21 cellular contexts compared by ENCODE assay signal in the genomic region with DNA sequence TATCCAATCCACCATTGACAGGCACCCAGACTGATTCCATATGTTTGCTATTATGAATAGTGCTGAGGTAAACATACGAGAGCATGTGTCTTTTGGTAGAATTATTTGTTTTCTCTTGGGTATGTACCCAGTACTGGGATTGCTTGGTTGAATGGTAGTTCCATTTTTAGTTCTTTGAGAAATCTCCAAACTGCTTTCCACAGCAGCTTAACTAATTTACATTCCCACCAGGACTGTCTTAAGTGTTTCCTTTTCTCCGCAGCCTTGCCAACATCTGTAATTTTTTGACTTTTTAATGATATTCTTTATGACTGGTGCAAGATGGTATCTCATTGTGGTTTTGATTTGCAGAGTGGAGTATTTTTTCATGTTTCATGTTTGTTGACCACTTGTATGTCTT. TPM values are rescaled to one million over a fixed set of nuclear protein-coding genes. Genes with fewer than 3 reads are reported as not detected.
DNase-seq lines count a peak whose midpoint lies in the region; ATAC-seq and TF ChIP-seq lines count a peak whose summit lies in the region.
"Had no signal": no experiment of that assay in that cellular context is flagged by ENCODE, and none has a peak within 500 bp of the region (broad histone marks: within the 10 kb centered on the region; RNA-seq: fewer than 3 reads in every experiment).

No MANE protein-coding gene starts in this region.

- ATAC-seq in activated CD8-positive, alpha-beta memory T cell treated with anti-CD3 and anti-CD28 coated beads, Interleukin-2, amount 10 ng/mL, durations not matched to agents 7 days and 5 days, result no peak
- ATAC-seq in esophagus mucosa (no peak), HG03175 (IDR thresholded peaks at IDR 0.05; ENCODE audit: unreplicated experiment) (no peak)
- no peak for ATAC-seq in CD8-positive, alpha-beta T cell
- ATAC-seq: A549, GM23338, K562 had no signal

- peaks cover 10% of the 10 kb centered on the region for H3K4me1 ChIP-seq in CD8-positive, alpha-beta T cell (ENCODE audit: insufficient read depth, low read length)

- CTCF ChIA-PET in activated CD8-positive, alpha-beta memory T cell treated with anti-CD3 and anti-CD28 coated beads, Interleukin-2, amount 10 ng/mL, durations not matched to agents 7 days and 5 days (lab: Charles Lee), result no interaction called here
- CTCF ChIA-PET in CD8-positive, alpha-beta T cell (lab: Charles Lee), result interaction anchor here (12.6 kb wide), 1 partner anchor 238 kb away, joined by 200 read pairs; no protein-coding TSS in a partner anchor

- H3K4me1 Mint-ChIP-seq in activated CD8-positive, alpha-beta memory T cell treated with anti-CD3 and anti-CD28 coated beads, Interleukin-2, amount 10 ng/mL, durations not matched to agents 7 days and 5 days, result peaks cover 55% of the 10 kb centered on the region
- H3K4me1 Mint-ChIP-seq in CD8-positive, alpha-beta T cell (ENCODE audit: low read depth), result peaks cover 61% of the 10 kb centered on the region

- POLR2A ChIA-PET in CD8-positive, alpha-beta T cell (lab: Charles Lee), result no interaction called here

- no peak for DNase-seq in activated CD8-positive, alpha-beta memory T cell treated with anti-CD3 and anti-CD28 coated beads, Interleukin-2, amount 10 ng/mL, durations not matched to agents 7 days and 5 days
- DNase-seq in activated CD8-positive, alpha-beta memory T cell treated with anti-CD3 and anti-CD28 coated beads, Interleukin-2, amount 50 U/mL, for 4 hours, result no peak
- DNase-seq in SK-N-MC (ENCODE audit: low read depth, low spot score) (peak; percentile 92), fibroblast of gingiva (ENCODE audit: low read depth) (peak; percentile 53)
- no peak for DNase-seq in CD8-positive, alpha-beta T cell
- DNase-seq: CD8-positive, alpha-beta memory T cell; COR-L47; DMS 273 treated with DMSO at 0.1 percent for 48 hours; DMS53; DND-41; HCEC 1CT; IMR-90 had no signal

- no peaks in the 10 kb centered on the region for H3K27me3 Mint-ChIP-seq in activated CD8-positive, alpha-beta memory T cell treated with anti-CD3 and anti-CD28 coated beads, Interleukin-2, amount 10 ng/mL, durations not matched to agents 7 days and 5 days
- no peaks in the 10 kb centered on the region for H3K27me3 Mint-ChIP-seq in CD8-positive, alpha-beta T cell (ENCODE audit: low read depth)
- H3K27me3 Mint-ChIP-seq: B cell; CD8-positive, alpha-beta memory T cell had no signal

- intact Hi-C loops in CD8-positive, alpha-beta T cell (cut with DNase I, micrococcal nuclease), result loop anchor here in 1 of 2 experiments (10.0 kb wide), 1 partner anchor 1637 kb away; a partner anchor contains a TSS

- H3K27me3 ChIP-seq in CD8-positive, alpha-beta T cell (ENCODE audit: insufficient read depth, low read length), result no peaks in the 10 kb centered on the region
- H3K27me3 ChIP-seq: BLaER1 treated with 17β-estradiol and CSF1 and Interleukin-3, amounts not matched to agents 10 nM and 100 nM had no signal

- TF ChIP-seq CTCF in CD8-positive, alpha-beta T cell (IDR thresholded peaks at IDR 0.05), result no peak

- H3K36me3 Mint-ChIP-seq in activated CD8-positive, alpha-beta memory T cell treated with anti-CD3 and anti-CD28 coated beads, Interleukin-2, amount 10 ng/mL, durations not matched to agents 7 days and 5 days, result peaks cover 65% of the 10 kb centered on the region
- peaks cover 65% of the 10 kb centered on the region for H3K36me3 Mint-ChIP-seq in CD8-positive, alpha-beta T cell

- no peak overlapping the region for H3K9ac ChIP-seq in SK-N-MC (ENCODE audit: insufficient read length)
- H3K9ac ChIP-seq: BLaER1 treated with 17β-estradiol and CSF1 and Interleukin-3, amounts not matched to agents 10 nM and 100 nM had no signal

- no peak overlapping the region for H3K4me3 Mint-ChIP-seq in activated CD8-positive, alpha-beta memory T cell treated with anti-CD3 and anti-CD28 coated beads, Interleukin-2, amount 10 ng/mL, durations not matched to agents 7 days and 5 days
- no peak overlapping the region for H3K4me3 Mint-ChIP-seq in CD8-positive, alpha-beta T cell
- H3K4me3 Mint-ChIP-seq: B cell; CD8-positive, alpha-beta memory T cell; GM23338 had no signal

- peaks cover 17% of the 10 kb centered on the region for H3K9me3 ChIP-seq in SK-N-MC (ENCODE audit: low read depth, low read length)
- no peaks in the 10 kb centered on the region for H3K9me3 ChIP-seq in CD8-positive, alpha-beta T cell (ENCODE audit: low read length)
- H3K9me3 ChIP-seq: A549 had no signal

- peak overlapping the region; percentile 47 for H3K4me3 ChIP-seq in SK-N-MC
- H3K4me3 ChIP-seq in CD8-positive, alpha-beta T cell (ENCODE audit: low read depth, low read length), result no peak overlapping the region
- H3K4me3 ChIP-seq: A549; BLaER1 treated with 17β-estradiol and CSF1 and Interleukin-3, amounts not matched to agents 10 nM and 100 nM; GM23338; K562 had no signal

- peak overlapping the region; percentile 87 for H3K27ac ChIP-seq in SK-N-MC
- H3K27ac ChIP-seq in CD8-positive, alpha-beta T cell (ENCODE audit: low read depth, low read length), result no peak overlapping the region
- H3K27ac ChIP-seq: 22Rv1; A549; BLaER1 treated with 17β-estradiol and CSF1 and Interleukin-3, amounts not matched to agents 10 nM and 100 nM; HL-60 had no signal

- H3K27ac Mint-ChIP-seq in activated CD8-positive, alpha-beta memory T cell treated with anti-CD3 and anti-CD28 coated beads, Interleukin-2, amount 10 ng/mL, durations not matched to agents 7 days and 5 days, result peak overlapping the region; percentile 20
- no peak overlapping the region for H3K27ac Mint-ChIP-seq in CD8-positive, alpha-beta T cell
- H3K27ac Mint-ChIP-seq: B cell; CD8-positive, alpha-beta memory T cell; GM23338 had no signal

- peaks cover 5% of the 10 kb centered on the region for H3K9me3 Mint-ChIP-seq in activated CD8-positive, alpha-beta memory T cell treated with anti-CD3 and anti-CD28 coated beads, Interleukin-2, amount 10 ng/mL, durations not matched to agents 7 days and 5 days (ENCODE audit: low read depth)
- peaks cover 4% of the 10 kb centered on the region for H3K9me3 Mint-ChIP-seq in CD8-positive, alpha-beta T cell

- H3K36me3 ChIP-seq in SK-N-MC (ENCODE audit: insufficient read depth, low read length), result peaks cover 60% of the 10 kb centered on the region
- peaks cover 12% of the 10 kb centered on the region for H3K36me3 ChIP-seq in CD8-positive, alpha-beta T cell (ENCODE audit: insufficient read depth, low read length)

RNA-seq across cellular contexts. Expression of a gene that starts 8.3 kb away (rescaled TPM):
- 10 to 100 TPM; 11.2 to 19.0 TPM for total RNA-seq in activated CD8-positive, alpha-beta memory T cell treated with anti-CD3 and anti-CD28 coated beads, Interleukin-2, amount 10 ng/mL, durations not matched to agents 7 days and 5 days
- 9.7 TPM for total RNA-seq in esophagus mucosa
- total RNA-seq in CD8-positive, alpha-beta T cell, result 10 to 100 TPM; 11.7 to 12.5 TPM

Comparison
In these comparisons a context has a peak if more than half of its experiments do, and no peak if none do; other contexts are left out.
1. DNase-seq: peak in SK-N-MC (single experiment) and fibroblast of gingiva (single experiment); none in activated CD8-positive, alpha-beta memory T cell treated with anti-CD3 and anti-CD28 coated beads, Interleukin-2, amount 10 ng/mL, durations not matched to agents 7 days and 5 days (single experiment), activated CD8-positive, alpha-beta memory T cell treated with anti-CD3 and anti-CD28 coated beads, Interleukin-2, amount 50 U/mL, for 4 hours (single experiment) and CD8-positive, alpha-beta T cell (0 of 7).